ENCODE assay signal across 14 cellular contexts in genomic region chr7:105837765-105838241, GRCh38. TPM values are rescaled to one million over a fixed set of nuclear protein-coding genes. Genes with fewer than 3 reads are reported as not detected.
DNase-seq lines count a peak whose midpoint lies in the region; TF ChIP-seq lines count a peak whose summit lies in the region.
"Had no signal": no experiment of that assay in that cellular context is flagged by ENCODE, and none has a peak within 500 bp of the region (broad histone marks: within the 10 kb centered on the region; RNA-seq: fewer than 3 reads in every experiment).

No MANE protein-coding gene starts in this region.

- DNase-seq in SJCRH30 (peak; percentile 47 to 60), putamen (ENCODE audit: low spot score) (peak; percentile 13), HuH-7.5 (ENCODE audit: low spot score) (no peak), tibial nerve (ENCODE audit: low spot score in 2 of 2) (no peak), KG1 (lab: John Stamatoyannopoulos, UW) (no peak), mucosa of gallbladder (ENCODE audit: low spot score) (no peak)
- DNase-seq: activated CD4-positive, alpha-beta T cell treated with anti-CD3 and anti-CD28 coated beads for 36 hours; activated T-cell treated with anti-CD3 and anti-CD28 coated beads, Interleukin-2, amount 50 U/mL, for 72 hours; aorta; effector CD4-positive, alpha-beta T cell; SW 1271 had no signal

- H3K36me3 ChIP-seq in HUES48 (ENCODE audit: control insufficient read depth, insufficient read depth, low read length) (no peaks in the 10 kb centered on the region), SJCRH30 (no peaks in the 10 kb centered on the region), tibial nerve (no peaks in the 10 kb centered on the region)
- H3K36me3 ChIP-seq: pancreas had no signal

- no peak for TF ChIP-seq POLR2A in tibial nerve (IDR thresholded peaks at IDR 0.05)

- H3K4me3 ChIP-seq in HUES48 (ENCODE audit: low read depth, low read length) = peak overlapping the region; percentile 38
- H3K4me3 ChIP-seq in SJCRH30 = peak overlapping the region; percentile 54
- peak overlapping the region; percentile 22; the same call in 1 of the 2 replicates for H3K4me3 ChIP-seq in iPS-18c (ENCODE audit: insufficient read depth, low read depth, low read length)
- H3K4me3 ChIP-seq in tibial nerve = no peak overlapping the region
- H3K4me3 ChIP-seq: pancreas had no signal

- TF ChIP-seq CTCF in tibial nerve (IDR thresholded peaks at IDR 0.05) = no peak

- no peak overlapping the region for H3K9ac ChIP-seq in HUES48 (ENCODE audit: low read depth, low read length)

- H3K27ac ChIP-seq in HUES48 (ENCODE audit: low read depth, low read length) (peak overlapping the region; percentile 72), SJCRH30 (peak overlapping the region; percentile 67), tibial nerve (peak overlapping the region in 2 of 4 donors; percentile 2 to 23)
- H3K27ac ChIP-seq: pancreas had no signal

- 34 to 52% methylated on average over 16 of the region's 16 CpGs for WGBS in tibial nerve, 2 donors

- no peaks in the 10 kb centered on the region for H3K27me3 ChIP-seq in HUES48 (ENCODE audit: control insufficient read depth, insufficient read depth, low read length)
- H3K27me3 ChIP-seq in SJCRH30 = no peaks in the 10 kb centered on the region
- no peaks in the 10 kb centered on the region for H3K27me3 ChIP-seq in tibial nerve
- H3K27me3 ChIP-seq: pancreas had no signal

- TF ChIP-seq EP300 in tibial nerve (IDR thresholded peaks at IDR 0.05) = no peak

- H3K4me1 ChIP-seq in HUES48 (ENCODE audit: control insufficient read depth, insufficient read depth, low read length) = peaks cover 47% of the 10 kb centered on the region
- H3K4me1 ChIP-seq in SJCRH30 = peaks cover 15% of the 10 kb centered on the region
- peaks cover 0 to 29% (median 10%) of the 10 kb centered on the region in 4 donors for H3K4me1 ChIP-seq in tibial nerve
- H3K4me1 ChIP-seq: pancreas had no signal

- H3K9me3 ChIP-seq in HUES48 (ENCODE audit: control insufficient read depth, insufficient read depth, low read length) (no peaks in the 10 kb centered on the region), SJCRH30 (replicated peaks) (no peaks in the 10 kb centered on the region), iPS-18c (ENCODE audit: control insufficient read depth, insufficient read depth, low read length) (no peaks in the 10 kb centered on the region), tibial nerve (no peaks in the 10 kb centered on the region)
- H3K9me3 ChIP-seq: pancreas had no signal

RNA-seq across cellular contexts. Expression of gene ATXN7L1, which starts 38.6 kb away (rescaled TPM):
- total RNA-seq in SJCRH30 (2014; rRNA removed; shearing (Covaris generic)) = 5.9 and 6.2 TPM in 2 replicates
- total RNA-seq in tibial nerve (10 to 100 TPM; 14.6 to 22.5 (median 19.1) TPM), mucosa of gallbladder (16.3 TPM)

Comparison
In these comparisons a context has a peak if more than half of its experiments do, and no peak if none do; other contexts are left out.
1. H3K4me3 ChIP-seq: peak in HUES48 (single experiment), SJCRH30 (single experiment) and iPS-18c (single experiment); none in tibial nerve (0 of 4).
2. DNase-seq: peak in SJCRH30 (2 of 2) and putamen (single experiment); none in HuH-7.5 (single experiment), tibial nerve (0 of 2), KG1 (single experiment) and mucosa of gallbladder (single experiment).